ENCODE assay signal across 11 cellular contexts in the genomic region with DNA sequence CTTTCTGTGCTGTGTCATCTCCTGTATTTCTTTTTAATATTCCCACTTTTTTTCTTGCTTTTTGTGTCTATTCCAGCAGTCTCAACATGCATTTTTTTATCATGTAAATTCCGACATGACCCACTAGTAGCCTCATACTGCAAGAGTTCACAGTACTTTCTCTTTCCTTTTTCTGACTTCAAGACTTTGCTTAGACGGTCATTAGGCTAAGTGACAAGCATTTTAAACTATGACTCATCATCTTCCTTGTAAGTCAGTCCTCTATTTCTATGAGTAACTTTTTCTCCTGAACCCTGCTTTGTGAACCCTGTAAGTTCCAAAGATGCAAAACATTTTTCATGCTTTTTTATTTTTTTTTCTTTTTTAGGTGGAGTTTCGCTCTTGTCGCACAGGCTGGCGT.
A peak's percentile ranks its signal among the peaks of the same experiment; 100 is the strongest.
DNase-seq lines count a peak whose midpoint lies in the region; ATAC-seq, FAIRE-seq and TF ChIP-seq lines count a peak whose summit lies in the region.
"Had no signal": no experiment of that assay in that cellular context is flagged by ENCODE, and none has a peak within 500 bp of the region (broad histone marks: within the 10 kb centered on the region; RNA-seq: fewer than 3 reads in every experiment).

No MANE protein-coding gene starts in this region.

- H3K27ac Mint-ChIP-seq in brain (peak overlapping the region in 3 of 5 experiments; percentile 8 to 18 (median 14)), immature natural killer cell (no peak overlapping the region)

- intact Hi-C loops in left ventricle myocardium superior (cut with micrococcal nuclease) (no loop called here), uterus (cut with DNase I; ENCODE audit: low total_unique reads) (no loop called here)

- no peak overlapping the region for H3K4me3 ChIP-seq in right atrium auricular region
- no peak overlapping the region for H3K4me3 ChIP-seq in uterus
- H3K4me3 ChIP-seq: thyroid gland had no signal

- peaks cover 4% of the 10 kb centered on the region for H3K36me3 Mint-ChIP-seq in brain
- H3K36me3 Mint-ChIP-seq in immature natural killer cell, result no peaks in the 10 kb centered on the region

- DNase-seq in left ventricle myocardium superior (no peak), right atrium auricular region (ENCODE audit: low spot score) (no peak), urothelium cell line (ENCODE audit: low spot score) (peak; percentile 5), GDM1 (lab: John Stamatoyannopoulos, UW) (no peak), immature natural killer cell (no peak), uterus (no peak)
- DNase-seq: NCI-H1105, thyroid gland had no signal

- H3K4me1 ChIP-seq in right atrium auricular region (no peaks in the 10 kb centered on the region), uterus (no peaks in the 10 kb centered on the region)

- H3K9me3 ChIP-seq in right atrium auricular region (no peaks in the 10 kb centered on the region), uterus (no peaks in the 10 kb centered on the region)
- H3K9me3 ChIP-seq: thyroid gland had no signal

- H3K36me3 ChIP-seq in right atrium auricular region (no peaks in the 10 kb centered on the region), uterus (no peaks in the 10 kb centered on the region)
- H3K36me3 ChIP-seq: thyroid gland had no signal

- TF ChIP-seq CTCF in right atrium auricular region (IDR thresholded peaks at IDR 0.05) (no peak), brain (conservative IDR thresholded peaks at IDR 0.05) (no peak), uterus (IDR thresholded peaks at IDR 0.05) (no peak)

- H3K27me3 Mint-ChIP-seq in brain (peaks cover 5% of the 10 kb centered on the region), immature natural killer cell (ENCODE audit: low read depth in 3 of 3) (peaks cover 0 to 1% (median 0%) of the 10 kb centered on the region in 3 donors)

- H3K4me1 Mint-ChIP-seq in brain (peaks cover 6% of the 10 kb centered on the region), immature natural killer cell (no peaks in the 10 kb centered on the region)

- peak; percentile 24 for ATAC-seq in left ventricle myocardium superior
- ATAC-seq in HG03159 (IDR thresholded peaks at IDR 0.05; ENCODE audit: unreplicated experiment), result peak; percentile 76

- H3K27me3 ChIP-seq in right atrium auricular region (no peaks in the 10 kb centered on the region), uterus (no peaks in the 10 kb centered on the region)
- H3K27me3 ChIP-seq: thyroid gland had no signal

- H3K9me3 Mint-ChIP-seq in brain (peaks cover 0 to 7% (median 5%) of the 10 kb centered on the region in 5 experiments), immature natural killer cell (peaks cover 0 to 5% (median 0%) of the 10 kb centered on the region in 6 donors)

- no peak overlapping the region for H3K4me3 Mint-ChIP-seq in brain
- no peak overlapping the region for H3K4me3 Mint-ChIP-seq in immature natural killer cell

- no peak overlapping the region for H3K27ac ChIP-seq in right atrium auricular region
- H3K27ac ChIP-seq in uterus, result no peak overlapping the region
- H3K27ac ChIP-seq: C4-2B, thyroid gland had no signal

- no peak for TF ChIP-seq POLR2A in uterus (IDR thresholded peaks at IDR 0.05)

- FAIRE-seq in urothelium cell line (lab: Jason Lieb, UNC), result no peak

Comparison
In these comparisons a context has a peak if more than half of its experiments do, and no peak if none do; other contexts are left out.
1. H3K27ac Mint-ChIP-seq: peak in brain (3 of 5); none in immature natural killer cell (0 of 6).